Comparison of ENCODE assay signal across 25 cellular contexts in genomic region chr21:35376406-35377135, GRCh38.
"Had no signal": no experiment of that assay in that cellular context is flagged by ENCODE, and none has a peak within 500 bp of the region (broad histone marks: within the 10 kb centered on the region; RNA-seq: fewer than 3 reads in every experiment).

No MANE protein-coding gene starts in this region.

- DNase-seq: activated CD4-positive, alpha-beta memory T cell treated with anti-CD3 and anti-CD28 coated beads, Interleukin-2, amount 10 ng/mL, durations not matched to agents 7 days and 5 days; activated CD4-positive, alpha-beta T cell treated with anti-CD3 and anti-CD28 coated beads for 48 hours; activated effector memory CD4-positive, alpha-beta T cell treated with Interleukin-2 at 50 U/mL for 16 hours; activated naive CD4-positive, alpha-beta T cell treated with anti-CD3 and anti-CD28 coated beads for 36 hours; activated naive CD8-positive, alpha-beta T cell treated with anti-CD3 and anti-CD28 coated beads, Interleukin-2, amount 10 ng/mL, durations not matched to agents 7 days and 5 days; activated T-cell treated with anti-CD3 and anti-CD28 coated beads, Interleukin-2, amount 50 U/mL, for 72 hours; amygdala; body of pancreas; effector CD4-positive, alpha-beta T cell; foreskin melanocyte; glutamatergic neuron; immature natural killer cell; left lung; midbrain; ovary; stimulated activated CD4-positive, alpha-beta T cell treated with anti-CD3 and anti-CD28 coated beads, Interleukin-1b, Interleukin-23, amount 100 ng/mL, for 48 hours; stimulated activated naive CD8-positive, alpha-beta T cell treated with anti-CD3 and anti-CD28 coated beads, Interleukin-15, amount 100 ng/mL, for 72 hours; T-helper 2 cell; tibial artery had no signal

- FAIRE-seq: endometrium had no signal

- H3K9me3 ChIP-seq: body of pancreas, left lung, ovary, prostate gland, tibial artery had no signal

- H3K36me3 ChIP-seq: cardiac muscle cell, left lung, ovary, prostate gland, tibial artery had no signal

- H3K4me2 ChIP-seq: hepatocyte had no signal

- H3K4me1 ChIP-seq: body of pancreas, left lung, prostate gland, tibial artery had no signal

- H2AFZ ChIP-seq: hepatocyte had no signal

- H3K27me3 Mint-ChIP-seq: activated CD4-positive, alpha-beta memory T cell treated with anti-CD3 and anti-CD28 coated beads, Interleukin-2, amount 10 ng/mL, durations not matched to agents 7 days and 5 days; activated naive CD8-positive, alpha-beta T cell treated with anti-CD3 and anti-CD28 coated beads, Interleukin-2, amount 10 ng/mL, durations not matched to agents 7 days and 5 days; stimulated activated naive CD8-positive, alpha-beta T cell treated with anti-CD3 and anti-CD28 coated beads, Interleukin-15, amount 100 ng/mL, for 72 hours had no signal

- H3K9me3 Mint-ChIP-seq: activated CD4-positive, alpha-beta memory T cell treated with anti-CD3 and anti-CD28 coated beads, Interleukin-2, amount 10 ng/mL, durations not matched to agents 7 days and 5 days; activated naive CD4-positive, alpha-beta T cell treated with anti-CD3 and anti-CD28 coated beads for 36 hours; activated naive CD8-positive, alpha-beta T cell treated with anti-CD3 and anti-CD28 coated beads, Interleukin-2, amount 10 ng/mL, durations not matched to agents 7 days and 5 days; activated T-cell treated with anti-CD3 and anti-CD28 coated beads, Interleukin-2, amount 50 U/mL, for 72 hours; immature natural killer cell; natural killer cell treated with Interleukin-12 subunit alpha and Interleukin-12 subunit beta and Interleukin-15 and Interleukin-18, amount 100 ng/mL, for 72 hours; stimulated activated naive CD8-positive, alpha-beta T cell treated with anti-CD3 and anti-CD28 coated beads, Interleukin-15, amount 100 ng/mL, for 72 hours had no signal

- H3K27me3 ChIP-seq: body of pancreas, hepatocyte, left lung, ovary, tibial artery had no signal

- H3K4me1 Mint-ChIP-seq: activated CD4-positive, alpha-beta memory T cell treated with anti-CD3 and anti-CD28 coated beads, Interleukin-2, amount 10 ng/mL, durations not matched to agents 7 days and 5 days; activated naive CD8-positive, alpha-beta T cell treated with anti-CD3 and anti-CD28 coated beads, Interleukin-2, amount 10 ng/mL, durations not matched to agents 7 days and 5 days; immature natural killer cell; stimulated activated naive CD8-positive, alpha-beta T cell treated with anti-CD3 and anti-CD28 coated beads, Interleukin-15, amount 100 ng/mL, for 72 hours had no signal

- H3K36me3 Mint-ChIP-seq: activated naive CD8-positive, alpha-beta T cell treated with anti-CD3 and anti-CD28 coated beads, Interleukin-2, amount 10 ng/mL, durations not matched to agents 7 days and 5 days; immature natural killer cell; natural killer cell treated with Interleukin-12 subunit alpha and Interleukin-12 subunit beta and Interleukin-15 and Interleukin-18, amount 100 ng/mL, for 72 hours had no signal

- H3K79me2 ChIP-seq: hepatocyte had no signal

- H3K4me3 ChIP-seq: body of pancreas, cardiac muscle cell, hepatocyte, left lung, lung, ovary, prostate gland, tibial artery had no signal

- H3K27ac ChIP-seq: body of pancreas, cardiac muscle cell, hepatocyte, left lung, ovary, prostate gland, tibial artery had no signal

- H3K4me3 Mint-ChIP-seq: activated CD4-positive, alpha-beta memory T cell treated with anti-CD3 and anti-CD28 coated beads, Interleukin-2, amount 10 ng/mL, durations not matched to agents 7 days and 5 days; activated naive CD4-positive, alpha-beta T cell treated with anti-CD3 and anti-CD28 coated beads for 36 hours; activated naive CD8-positive, alpha-beta T cell treated with anti-CD3 and anti-CD28 coated beads, Interleukin-2, amount 10 ng/mL, durations not matched to agents 7 days and 5 days; activated T-cell treated with anti-CD3 and anti-CD28 coated beads, Interleukin-2, amount 50 U/mL, for 72 hours; immature natural killer cell; natural killer cell treated with Interleukin-12 subunit alpha and Interleukin-12 subunit beta and Interleukin-15 and Interleukin-18, amount 100 ng/mL, for 72 hours; stimulated activated naive CD8-positive, alpha-beta T cell treated with anti-CD3 and anti-CD28 coated beads, Interleukin-15, amount 100 ng/mL, for 72 hours had no signal

- H3K27ac Mint-ChIP-seq: activated CD4-positive, alpha-beta memory T cell treated with anti-CD3 and anti-CD28 coated beads, Interleukin-2, amount 10 ng/mL, durations not matched to agents 7 days and 5 days; activated naive CD4-positive, alpha-beta T cell treated with anti-CD3 and anti-CD28 coated beads for 36 hours; activated naive CD8-positive, alpha-beta T cell treated with anti-CD3 and anti-CD28 coated beads, Interleukin-2, amount 10 ng/mL, durations not matched to agents 7 days and 5 days; activated T-cell treated with anti-CD3 and anti-CD28 coated beads, Interleukin-2, amount 50 U/mL, for 72 hours; immature natural killer cell; natural killer cell treated with Interleukin-12 subunit alpha and Interleukin-12 subunit beta and Interleukin-15 and Interleukin-18, amount 100 ng/mL, for 72 hours; stimulated activated naive CD8-positive, alpha-beta T cell treated with anti-CD3 and anti-CD28 coated beads, Interleukin-15, amount 100 ng/mL, for 72 hours had no signal
